ENCODE assay signal across 9 cellular contexts in genomic region chr11:250740-251299, GRCh38. TPM values are rescaled to one million over a fixed set of nuclear protein-coding genes. Genes with fewer than 3 reads are reported as not detected.
A peak's percentile ranks its signal among the peaks of the same experiment; 100 is the strongest.
DNase-seq lines count a peak whose midpoint lies in the region; ATAC-seq and TF ChIP-seq lines count a peak whose summit lies in the region.
"Had no signal": no experiment of that assay in that cellular context is flagged by ENCODE, and none has a peak within 500 bp of the region (broad histone marks: within the 10 kb centered on the region; RNA-seq: fewer than 3 reads in every experiment).

No MANE protein-coding gene starts in this region.

- H3K4me1 Mint-ChIP-seq in T-cell: peaks cover 10 to 15% (median 11%) of the 10 kb centered on the region in 3 donors

- POLR2A ChIA-PET in HEK293T (lab: Yijun Ruan, JAX) (interaction anchor here (0.9 to 2.1 kb wide), 5 partner anchors 14 to 199 kb away, joined by 3 to 10 read pairs (median 4); partner anchors contain the start of genes BET1L, PSMD13, PTDSS2 and RIC8A), T-cell (lab: Charles Lee) (interaction anchor here (0.6 to 1.1 kb wide), 3 partner anchors 13 to 27 kb away, joined by 3 to 6 read pairs (median 5); partner anchors contain the start of gene PSMD13 (in 1 of the 2))

- H3K27me3 ChIP-seq in adipocyte (replicated peaks; ENCODE audit: control insufficient read depth, insufficient read depth, low read length): no peaks in the 10 kb centered on the region

- H3K4me1 ChIP-seq in adipocyte (ENCODE audit: control insufficient read depth, insufficient read depth, low read length): peaks cover 5% of the 10 kb centered on the region

- H3K9me3 ChIP-seq in adipocyte (ENCODE audit: control insufficient read depth, low read length): no peaks in the 10 kb centered on the region

- H3K9me3 Mint-ChIP-seq in T-cell: no peaks in the 10 kb centered on the region

- CTCF ChIA-PET in HEK293T (lab: Yijun Ruan, JAX) (interaction anchor here (0.6 to 1.6 kb wide), 11 partner anchors 9 to 223 kb away, joined by 3 to 9 read pairs (median 4); partner anchors contain the start of genes BET1L, IFITM2, NLRP6 and RIC8A), T-cell (lab: Charles Lee) (interaction anchor here (0.6 to 2.8 kb wide), 33 partner anchors 9 to 200 kb away, joined by 3 to 23 read pairs (median 5); partner anchors contain the start of genes BET1L (in 1 of the 2), IFITM5 (in 1 of the 2) and PGGHG (in 1 of the 2))

- DNase-seq in AG20443 (ENCODE audit: low spot score) (peak; percentile 67), HEK293T (ENCODE audit: extremely low spot score) (peak; percentile 71), T-cell (peak; percentile 70 to 89 (median 80)), adipocyte (ENCODE audit: low read depth) (peak; percentile 73), iPS-NIHi11 (ENCODE audit: low spot score) (peak; percentile 82), mesenteric fat pad (ENCODE audit: low spot score) (no peak)
- DNase-seq in stimulated activated CD4-positive, alpha-beta T cell treated with anti-CD3 and anti-CD28 coated beads, Interleukin-1b, Interleukin-23, amount 100 ng/mL, for 1 hour (ENCODE audit: low read depth in 2 of 2): peak; percentile 65 to 67

- H3K4me3 Mint-ChIP-seq in T-cell: no peak overlapping the region

- peaks cover 75% of the 10 kb centered on the region for H3K36me3 ChIP-seq in adipocyte (ENCODE audit: control insufficient read depth, insufficient read depth, low read length, severe bottlenecking)

- ATAC-seq in T-cell (replicated peaks in 1 of 4) (peak; percentile 91 to 99 (median 96)), HG02763 (IDR thresholded peaks at IDR 0.05; ENCODE audit: unreplicated experiment) (no peak)

- no peak overlapping the region for H3K4me3 ChIP-seq in adipocyte (ENCODE audit: low read length)

- H3K27me3 Mint-ChIP-seq in T-cell: no peaks in the 10 kb centered on the region

- peaks cover 58% of the 10 kb centered on the region for H3K36me3 Mint-ChIP-seq in T-cell

- no peak overlapping the region for H3K9ac ChIP-seq in adipocyte (ENCODE audit: low read length)

- H3K27ac Mint-ChIP-seq in T-cell: peak overlapping the region; percentile 37 to 88

TF ChIP-seq in HEK293T, 16 proteins besides CTCF, POLR2A, EP300 and RAD21:
- TF ChIP-seq ARNT (IDR thresholded peaks at IDR 0.05): no peak
- no peak for TF ChIP-seq SP1 (IDR thresholded peaks at IDR 0.05)
- no peak for TF ChIP-seq CTBP1 (IDR thresholded peaks at IDR 0.05; ENCODE audit: borderline replicate concordance)
- no peak for TF ChIP-seq LEF1 (IDR thresholded peaks at IDR 0.05; ENCODE audit: borderline replicate concordance)
- no peak for TF ChIP-seq L3MBTL2 (conservative IDR thresholded peaks at IDR 0.05)
- no peak for TF ChIP-seq ELF4 (IDR thresholded peaks at IDR 0.05)
- TF ChIP-seq, protein P1, sequence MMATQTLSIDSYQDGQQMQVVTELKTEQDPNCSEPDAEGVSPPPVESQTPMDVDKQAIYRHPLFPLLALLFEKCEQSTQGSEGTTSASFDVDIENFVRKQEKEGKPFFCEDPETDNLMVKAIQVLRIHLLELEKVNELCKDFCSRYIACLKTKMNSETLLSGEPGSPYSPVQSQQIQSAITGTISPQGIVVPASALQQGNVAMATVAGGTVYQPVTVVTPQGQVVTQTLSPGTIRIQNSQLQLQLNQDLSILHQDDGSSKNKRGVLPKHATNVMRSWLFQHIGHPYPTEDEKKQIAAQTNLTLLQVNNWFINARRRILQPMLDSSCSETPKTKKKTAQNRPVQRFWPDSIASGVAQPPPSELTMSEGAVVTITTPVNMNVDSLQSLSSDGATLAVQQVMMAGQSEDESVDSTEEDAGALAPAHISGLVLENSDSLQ (IDR thresholded peaks at IDR 0.05): no peak
- no peak for TF ChIP-seq ZNF384 (IDR thresholded peaks at IDR 0.05)
- TF ChIP-seq FOXK2 (IDR thresholded peaks at IDR 0.05): no peak
- TF ChIP-seq FOXA1 (IDR thresholded peaks at IDR 0.05): no peak
- no peak for TF ChIP-seq TARDBP (IDR thresholded peaks at IDR 0.05)
- no peak for TF ChIP-seq BHLHE40 (IDR thresholded peaks at IDR 0.05; ENCODE audit: borderline replicate concordance)

RNA-seq across cellular contexts. Expression of gene PSMD13, which starts 14.0 kb away (rescaled TPM):
- total RNA-seq in T-cell (100 to 1,000 TPM in 4 of 5 donors, 10 to 100 TPM in 1; 74.0 to 115 (median 108) TPM), mesenteric fat pad (100 TPM)

RNA-seq across cellular contexts. Expression of gene SIRT3, which starts 14.7 kb away (rescaled TPM):
- 10 to 100 TPM; 22.0 to 33.0 (median 26.3) TPM for total RNA-seq in T-cell
- total RNA-seq in mesenteric fat pad: 14.1 TPM

RNA-seq across cellular contexts. Expression of gene NLRP6, which starts 27.4 kb away (rescaled TPM):
- total RNA-seq in T-cell (10 to 100 TPM in 3 of 5 donors, 1 to 10 TPM in 2; 6.7 to 27.7 (median 20.9) TPM), mesenteric fat pad (1.8 TPM)
- total RNA-seq: skeletal muscle tissue had no signal

RNA-seq across cellular contexts. Expression of gene PGGHG, which starts 38.1 kb away (rescaled TPM):
- 100 to 1,000 TPM; 252 to 818 (median 459) TPM for total RNA-seq in T-cell
- total RNA-seq in mesenteric fat pad: 25.2 TPM

RNA-seq across cellular contexts. Expression of gene RIC8A, which starts 43.3 kb away (rescaled TPM):
- total RNA-seq in T-cell (100 to 1,000 TPM in 4 of 5 donors, 10 to 100 TPM in 1; 87.4 to 151 (median 117) TPM), mesenteric fat pad (107 TPM)
